In the genomic region with DNA sequence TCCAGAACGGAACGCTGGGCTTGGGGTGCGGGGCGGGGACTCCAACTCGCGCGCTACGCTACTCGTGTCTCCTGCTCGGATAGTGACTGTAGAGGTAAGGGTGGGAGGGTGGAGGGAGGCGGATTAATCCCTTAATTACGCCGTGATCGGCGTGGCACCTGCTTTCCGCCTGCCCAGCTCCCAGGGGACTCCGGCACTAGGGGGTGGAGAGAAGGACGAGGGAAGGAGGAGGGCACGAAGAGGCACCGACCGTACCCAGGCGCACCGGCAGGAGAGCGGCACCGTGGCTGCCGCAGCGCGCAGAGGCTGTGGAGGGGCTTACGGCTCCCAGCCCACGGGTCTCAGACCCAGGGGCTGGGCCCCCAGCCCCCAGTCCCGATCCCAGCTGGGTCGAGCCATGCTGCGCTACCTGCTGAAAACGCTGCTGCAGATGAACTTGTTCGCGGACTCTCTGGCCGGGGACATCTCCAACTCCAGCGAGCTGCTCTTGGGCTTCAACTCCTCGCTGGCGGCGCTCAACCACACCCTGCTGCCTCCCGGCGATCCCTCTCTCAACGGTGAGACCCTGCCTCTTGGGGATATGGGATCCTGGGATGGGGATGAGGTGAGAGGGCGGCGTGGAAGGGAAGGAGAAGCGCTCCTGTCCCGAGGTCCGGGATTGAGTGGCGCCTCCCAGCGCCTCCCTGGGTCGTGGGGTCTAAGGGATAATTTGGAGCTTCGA, we compare ENCODE assay signal across 1 cellular context.
TF ChIP-seq lines count a peak whose summit lies in the region.

A gene with protein sequence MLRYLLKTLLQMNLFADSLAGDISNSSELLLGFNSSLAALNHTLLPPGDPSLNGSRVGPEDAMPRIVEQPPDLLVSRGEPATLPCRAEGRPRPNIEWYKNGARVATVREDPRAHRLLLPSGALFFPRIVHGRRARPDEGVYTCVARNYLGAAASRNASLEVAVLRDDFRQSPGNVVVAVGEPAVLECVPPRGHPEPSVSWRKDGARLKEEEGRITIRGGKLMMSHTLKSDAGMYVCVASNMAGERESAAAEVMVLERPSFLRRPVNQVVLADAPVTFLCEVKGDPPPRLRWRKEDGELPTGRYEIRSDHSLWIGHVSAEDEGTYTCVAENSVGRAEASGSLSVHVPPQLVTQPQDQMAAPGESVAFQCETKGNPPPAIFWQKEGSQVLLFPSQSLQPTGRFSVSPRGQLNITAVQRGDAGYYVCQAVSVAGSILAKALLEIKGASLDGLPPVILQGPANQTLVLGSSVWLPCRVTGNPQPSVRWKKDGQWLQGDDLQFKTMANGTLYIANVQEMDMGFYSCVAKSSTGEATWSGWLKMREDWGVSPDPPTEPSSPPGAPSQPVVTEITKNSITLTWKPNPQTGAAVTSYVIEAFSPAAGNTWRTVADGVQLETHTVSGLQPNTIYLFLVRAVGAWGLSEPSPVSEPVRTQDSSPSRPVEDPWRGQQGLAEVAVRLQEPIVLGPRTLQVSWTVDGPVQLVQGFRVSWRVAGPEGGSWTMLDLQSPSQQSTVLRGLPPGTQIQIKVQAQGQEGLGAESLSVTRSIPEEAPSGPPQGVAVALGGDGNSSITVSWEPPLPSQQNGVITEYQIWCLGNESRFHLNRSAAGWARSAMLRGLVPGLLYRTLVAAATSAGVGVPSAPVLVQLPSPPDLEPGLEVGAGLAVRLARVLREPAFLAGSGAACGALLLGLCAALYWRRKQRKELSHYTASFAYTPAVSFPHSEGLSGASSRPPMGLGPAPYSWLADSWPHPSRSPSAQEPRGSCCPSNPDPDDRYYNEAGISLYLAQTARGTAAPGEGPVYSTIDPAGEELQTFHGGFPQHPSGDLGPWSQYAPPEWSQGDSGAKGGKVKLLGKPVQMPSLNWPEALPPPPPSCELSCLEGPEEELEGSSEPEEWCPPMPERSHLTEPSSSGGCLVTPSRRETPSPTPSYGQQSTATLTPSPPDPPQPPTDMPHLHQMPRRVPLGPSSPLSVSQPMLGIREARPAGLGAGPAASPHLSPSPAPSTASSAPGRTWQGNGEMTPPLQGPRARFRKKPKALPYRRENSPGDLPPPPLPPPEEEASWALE (N-terminal part only) (plus strand): TSS at position 252 of the 721 bp plus-strand sequence. CDS start 146 bp downstream, at position 398.

TF ChIP-seq in IMR-90, 13 proteins besides CTCF, POLR2A, EP300 and RAD21 (continued from another document):
- TF ChIP-seq, protein P1, sequence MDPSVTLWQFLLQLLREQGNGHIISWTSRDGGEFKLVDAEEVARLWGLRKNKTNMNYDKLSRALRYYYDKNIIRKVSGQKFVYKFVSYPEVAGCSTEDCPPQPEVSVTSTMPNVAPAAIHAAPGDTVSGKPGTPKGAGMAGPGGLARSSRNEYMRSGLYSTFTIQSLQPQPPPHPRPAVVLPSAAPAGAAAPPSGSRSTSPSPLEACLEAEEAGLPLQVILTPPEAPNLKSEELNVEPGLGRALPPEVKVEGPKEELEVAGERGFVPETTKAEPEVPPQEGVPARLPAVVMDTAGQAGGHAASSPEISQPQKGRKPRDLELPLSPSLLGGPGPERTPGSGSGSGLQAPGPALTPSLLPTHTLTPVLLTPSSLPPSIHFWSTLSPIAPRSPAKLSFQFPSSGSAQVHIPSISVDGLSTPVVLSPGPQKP (IDR thresholded peaks at IDR 0.05; ENCODE audit: borderline replicate concordance, low read depth, low read length): no peak
- TF ChIP-seq RCOR1 (IDR thresholded peaks at IDR 0.05; ENCODE audit: insufficient replicate concordance, low read length): no peak
- TF ChIP-seq CHD1 (IDR thresholded peaks at IDR 0.05; ENCODE audit: low read depth, low read length): no peak
